ENCODE assay signal across 12 cellular contexts in genomic region chr18:64966667-64967066, GRCh38.
DNase-seq lines count a peak whose midpoint lies in the region; ATAC-seq and TF ChIP-seq lines count a peak whose summit lies in the region.
"Had no signal": no experiment of that assay in that cellular context is flagged by ENCODE, and none has a peak within 500 bp of the region (broad histone marks: within the 10 kb centered on the region; RNA-seq: fewer than 3 reads in every experiment).

No MANE protein-coding gene starts in this region.

- H3K27me3 Mint-ChIP-seq in glutamatergic neuron (ENCODE audit: unreplicated experiment) (no peaks in the 10 kb centered on the region), type B pancreatic cell (no peaks in the 10 kb centered on the region), T-helper 17 cell (no peaks in the 10 kb centered on the region)

- no peaks in the 10 kb centered on the region for H3K9me3 ChIP-seq in T-helper 17 cell (ENCODE audit: control insufficient read depth, low read length, poor library complexity, severe bottlenecking)

- H3K27ac Mint-ChIP-seq in glutamatergic neuron (ENCODE audit: unreplicated experiment) (no peak overlapping the region), type B pancreatic cell (no peak overlapping the region), T-helper 17 cell (no peak overlapping the region)

- H3K36me3 Mint-ChIP-seq in glutamatergic neuron (ENCODE audit: unreplicated experiment) (no peaks in the 10 kb centered on the region), type B pancreatic cell (no peaks in the 10 kb centered on the region), T-helper 17 cell (ENCODE audit: low read depth) (no peaks in the 10 kb centered on the region)

- ATAC-seq in T-helper 17 cell (no peak), GM21381 (IDR thresholded peaks at IDR 0.05; ENCODE audit: unreplicated experiment) (no peak), GM18861 (IDR thresholded peaks at IDR 0.05; ENCODE audit: unreplicated experiment) (no peak)
- ATAC-seq: HepG2 had no signal

- H3K4me3 Mint-ChIP-seq in glutamatergic neuron (ENCODE audit: unreplicated experiment) = no peak overlapping the region
- H3K4me3 Mint-ChIP-seq in type B pancreatic cell = no peak overlapping the region
- H3K4me3 Mint-ChIP-seq in T-helper 17 cell = no peak overlapping the region

- H3K9me3 Mint-ChIP-seq in glutamatergic neuron (ENCODE audit: unreplicated experiment) (no peaks in the 10 kb centered on the region), type B pancreatic cell (no peaks in the 10 kb centered on the region)

- peak; percentile 9 for DNase-seq in DMS79 treated with DMSO at 0.1 percent for 48 hours (lab: John Stamatoyannopoulos, UW)
- DNase-seq in DMS79 (lab: John Stamatoyannopoulos, UW) = no peak
- DNase-seq in NCI-H748 (lab: John Stamatoyannopoulos, UW; ENCODE audit: unreplicated experiment) = peak; percentile 82
- peak; percentile 51 for DNase-seq in glutamatergic neuron
- no peak for DNase-seq in type B pancreatic cell (ENCODE audit: extremely low spot score, unreplicated experiment)
- no peak for DNase-seq in T-helper 17 cell
- DNase-seq: activated CD8-positive, alpha-beta memory T cell treated with anti-CD3 and anti-CD28 coated beads, Interleukin-2, amount 50 U/mL, for 48 hours; amniotic stem cell; NK-92 treated with Interleukin-12 subunit alpha and Interleukin-12 subunit beta, amount 100 ng/mL, for 24 hours had no signal

- no peak for TF ChIP-seq CTCF in glutamatergic neuron (IDR thresholded peaks at IDR 0.05; ENCODE audit: partially characterized antibody, unreplicated experiment)
- peak; percentile 17 for TF ChIP-seq CTCF in type B pancreatic cell (conservative IDR thresholded peaks at IDR 0.05)

- H3K4me1 Mint-ChIP-seq in glutamatergic neuron (ENCODE audit: low read depth, unreplicated experiment) (peaks cover 8% of the 10 kb centered on the region), type B pancreatic cell (ENCODE audit: unreplicated experiment) (peaks cover 7% of the 10 kb centered on the region), T-helper 17 cell (no peaks in the 10 kb centered on the region)

Comparison
In these comparisons a context has a peak if more than half of its experiments do, and no peak if none do; other contexts are left out.
1. DNase-seq: peak in DMS79 treated with DMSO at 0.1 percent for 48 hours (single experiment), NCI-H748 (single experiment) and glutamatergic neuron (single experiment); none in DMS79 (single experiment), type B pancreatic cell (single experiment) and T-helper 17 cell (0 of 3).